Comparison of ENCODE assay signal across 8 cellular contexts in the genomic region with DNA sequence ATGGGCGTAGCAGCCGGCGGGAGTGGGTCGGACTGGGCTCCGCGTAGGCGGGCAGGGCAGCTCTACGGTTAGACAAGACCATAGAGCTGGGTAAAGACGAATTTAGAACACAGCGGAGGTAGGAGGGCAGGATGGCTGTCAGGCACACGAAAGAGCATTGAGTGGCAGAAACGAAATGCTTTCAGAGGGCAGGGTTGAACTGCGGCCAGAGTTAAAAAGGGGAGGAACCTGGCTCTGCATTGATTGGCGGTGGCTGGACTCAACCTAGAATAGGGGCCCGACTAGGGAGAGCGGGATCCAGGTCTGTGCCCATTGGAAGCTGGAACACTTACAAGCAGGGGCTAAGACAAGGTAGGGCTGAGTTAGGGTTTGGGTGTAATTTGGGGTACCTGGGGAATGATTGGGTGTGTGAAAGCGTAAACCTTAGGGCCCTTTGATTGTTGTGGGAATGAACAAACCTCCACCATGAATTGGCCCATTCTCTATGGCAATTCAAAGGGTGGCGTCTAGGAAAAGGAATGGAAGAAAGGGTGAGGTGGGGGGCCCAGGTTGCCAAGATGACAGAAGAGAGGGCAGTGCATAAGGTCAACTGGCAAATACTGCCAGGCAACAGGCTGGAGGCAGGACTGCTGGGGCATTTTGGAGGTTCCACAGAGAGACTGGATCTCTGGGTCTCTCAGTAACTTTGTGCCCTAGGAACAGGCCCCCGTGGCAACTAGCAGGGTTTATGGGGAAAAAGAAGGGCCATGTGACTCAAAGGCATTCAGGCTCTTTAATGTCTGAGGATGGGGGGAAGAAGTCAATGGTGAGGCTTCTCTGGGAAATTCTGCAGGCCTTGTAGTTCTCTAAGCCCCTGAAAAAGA. TPM values are rescaled to one million over a fixed set of nuclear protein-coding genes. Genes with fewer than 3 reads are reported as not detected.
DNase-seq lines count a peak whose midpoint lies in the region; ATAC-seq and TF ChIP-seq lines count a peak whose summit lies in the region.

No MANE protein-coding gene starts in this region.

- no peaks in the 10 kb centered on the region for H3K9me3 Mint-ChIP-seq in activated naive CD8-positive, alpha-beta T cell treated with anti-CD3 and anti-CD28 coated beads for 36 hours

- H3K36me3 ChIP-seq in kidney epithelial cell (ENCODE audit: control insufficient read depth, insufficient read depth, low read length) = peaks cover 2% of the 10 kb centered on the region
- peaks cover 6% of the 10 kb centered on the region for H3K36me3 ChIP-seq in thymus (ENCODE audit: control insufficient read depth, insufficient read depth)

- TF ChIP-seq CTCF in kidney epithelial cell (IDR thresholded peaks at IDR 0.05; ENCODE audit: insufficient read depth, low read length, poor library complexity, severe bottlenecking) = no peak

- peak overlapping the region; percentile 30 for H3K4me3 ChIP-seq in kidney epithelial cell (ENCODE audit: low read depth, low read length)
- peak overlapping the region; percentile 63 for H3K4me3 ChIP-seq in thymus (ENCODE audit: low read length)

- H3K4me3 Mint-ChIP-seq in activated naive CD8-positive, alpha-beta T cell treated with anti-CD3 and anti-CD28 coated beads for 36 hours = peak overlapping the region; percentile 92

- no peaks in the 10 kb centered on the region for H3K27me3 Mint-ChIP-seq in activated naive CD8-positive, alpha-beta T cell treated with anti-CD3 and anti-CD28 coated beads for 36 hours

- H3K4me1 ChIP-seq in thymus (ENCODE audit: control insufficient read depth, insufficient read depth, low read length) = peaks cover 9% of the 10 kb centered on the region

- WGBS in thymus = 22% methylated on average over 19 of the region's 19 CpGs

- peaks cover 41% of the 10 kb centered on the region for H3K4me1 Mint-ChIP-seq in activated naive CD8-positive, alpha-beta T cell treated with anti-CD3 and anti-CD28 coated beads for 36 hours

- H3K27ac ChIP-seq in thymus (ENCODE audit: low read depth) = peak overlapping the region; percentile 64

- no peaks in the 10 kb centered on the region for H3K9me3 ChIP-seq in thymus (ENCODE audit: control insufficient read depth)

- DNase-seq in activated CD8-positive, alpha-beta memory T cell treated with anti-CD3 and anti-CD28 coated beads for 24 hours = peak; percentile 51
- DNase-seq in activated CD8-positive, alpha-beta memory T cell treated with anti-CD3 and anti-CD28 coated beads, Interleukin-2, amount 50 U/mL, for 48 hours = no peak
- DNase-seq in activated naive CD8-positive, alpha-beta T cell treated with anti-CD3 and anti-CD28 coated beads for 36 hours = no peak
- no peak for DNase-seq in kidney epithelial cell (ENCODE audit: low read depth)
- no peak for DNase-seq in effector CD8-positive, alpha-beta T cell (lab: John Stamatoyannopoulos, UW)
- DNase-seq in activated effector memory CD4-positive, alpha-beta T cell treated with anti-CD3 and anti-CD28 coated beads, Interleukin-2, amount 50 U/mL, for 16 hours = no peak

- peaks cover 38% of the 10 kb centered on the region for H3K36me3 Mint-ChIP-seq in activated naive CD8-positive, alpha-beta T cell treated with anti-CD3 and anti-CD28 coated beads for 36 hours

- no peak for ATAC-seq in HG03521 (IDR thresholded peaks at IDR 0.05; ENCODE audit: unreplicated experiment)

- H3K27me3 ChIP-seq in kidney epithelial cell (ENCODE audit: control insufficient read depth, insufficient read depth, low read length) = no peaks in the 10 kb centered on the region
- no peaks in the 10 kb centered on the region for H3K27me3 ChIP-seq in thymus (ENCODE audit: control insufficient read depth, insufficient read depth)

- peak overlapping the region; percentile 92 for H3K27ac Mint-ChIP-seq in activated naive CD8-positive, alpha-beta T cell treated with anti-CD3 and anti-CD28 coated beads for 36 hours

RNA-seq across cellular contexts. Expression of gene ELK1, which starts 0.9 kb away (rescaled TPM):
- 10 to 100 TPM; 65.4 to 67.5 TPM for total RNA-seq in activated naive CD8-positive, alpha-beta T cell treated with anti-CD3 and anti-CD28 coated beads for 36 hours
- total RNA-seq in kidney epithelial cell = 36.0 and 39.5 TPM in 2 replicates
- polyA plus RNA-seq in thymus = 21.7 TPM

RNA-seq across cellular contexts. Expression of gene UXT, which starts 7.7 kb away (rescaled TPM):
- total RNA-seq in activated naive CD8-positive, alpha-beta T cell treated with anti-CD3 and anti-CD28 coated beads for 36 hours = 100 to 1,000 TPM; 150 to 154 TPM
- total RNA-seq in kidney epithelial cell = 149 and 165 TPM in 2 replicates
- 242 TPM for polyA plus RNA-seq in thymus

RNA-seq across cellular contexts. Expression of gene CFP, which starts 21.5 kb away (rescaled TPM):
- total RNA-seq in activated naive CD8-positive, alpha-beta T cell treated with anti-CD3 and anti-CD28 coated beads for 36 hours = 1 to 10 TPM in 1 of 2 experiments, under 1 TPM in 1; 0.90 to 1.9 TPM
- total RNA-seq in kidney epithelial cell = 0.21 TPM in 1 of 2 replicates, not detected in the other
- polyA plus RNA-seq in thymus = 27.8 TPM

RNA-seq across cellular contexts. Expression of gene SYN1, which starts 31.6 kb away (rescaled TPM):
- total RNA-seq in activated naive CD8-positive, alpha-beta T cell treated with anti-CD3 and anti-CD28 coated beads for 36 hours = 1 to 10 TPM in 1 of 2 experiments, under 1 TPM in 1; 0.91 to 1.4 TPM
- total RNA-seq in kidney epithelial cell = 0.62 and 1.9 TPM in 2 replicates
- polyA plus RNA-seq in thymus = 4.0 TPM
